Comparison of ENCODE assay signal across 14 cellular contexts in the genomic region with DNA sequence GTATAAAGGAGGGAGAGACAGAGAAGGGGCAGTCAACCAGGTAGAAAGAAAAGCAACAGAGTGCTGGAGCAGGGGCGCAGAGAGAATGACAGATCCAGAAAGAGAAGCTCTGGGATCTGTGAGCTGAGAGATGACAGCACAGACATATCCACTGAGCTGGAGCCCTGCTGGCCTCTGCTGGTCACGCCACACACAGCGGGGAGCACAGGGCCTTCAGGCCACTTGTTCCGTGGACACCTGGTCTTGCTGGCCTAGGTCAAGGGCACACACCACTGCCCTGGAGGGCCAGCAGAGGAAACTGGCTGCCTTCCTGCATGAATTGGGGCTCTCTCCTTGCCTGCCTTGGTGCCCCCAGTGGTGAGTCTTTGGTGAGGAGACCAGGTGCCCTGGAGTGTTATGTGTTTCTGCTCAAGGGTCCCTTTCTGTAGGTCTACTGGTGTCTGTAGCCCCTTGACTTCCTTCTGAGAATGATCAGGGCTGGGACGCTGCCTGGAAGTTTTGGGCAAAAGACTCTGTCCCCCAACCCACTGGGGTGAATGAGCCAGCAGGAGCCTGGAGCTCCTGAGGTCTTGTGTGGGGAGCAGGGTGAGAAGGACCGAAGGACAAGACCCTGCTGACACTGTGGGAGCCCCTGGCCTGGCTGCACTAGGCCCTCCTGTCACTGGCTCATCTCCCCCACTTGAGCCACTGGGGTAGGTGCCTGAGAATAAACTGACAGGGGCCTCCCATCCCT.
DNase-seq lines count a peak whose midpoint lies in the region; ATAC-seq, FAIRE-seq and TF ChIP-seq lines count a peak whose summit lies in the region.
"Had no signal": no experiment of that assay in that cellular context is flagged by ENCODE, and none has a peak within 500 bp of the region (broad histone marks: within the 10 kb centered on the region; RNA-seq: fewer than 3 reads in every experiment).

No MANE protein-coding gene starts in this region.

- H3K4me1 Mint-ChIP-seq in nephron progenitor cell: peaks cover 40% of the 10 kb centered on the region

- H3K27ac Mint-ChIP-seq in nephron progenitor cell: no peak overlapping the region
- H3K27ac Mint-ChIP-seq: CD8-positive, alpha-beta T cell; mesothelial cell of epicardium had no signal

- DNase-seq in AG20443 (ENCODE audit: low spot score) (peak; percentile 73), HTR-8/SVneo (ENCODE audit: insufficient read length, low spot score) (peak; percentile 41), fibroblast of mammary gland (ENCODE audit: low read depth) (peak; percentile 54), nephron progenitor cell (no peak), NCI-H69 (lab: John Stamatoyannopoulos, UW) (no peak), NK-92 (lab: John Stamatoyannopoulos, UW; ENCODE audit: unreplicated experiment) (no peak)
- DNase-seq in effector CD8-positive, alpha-beta T cell (lab: John Stamatoyannopoulos, UW): no peak
- DNase-seq: activated naive CD4-positive, alpha-beta T cell treated with Interleukin-2 at 50 U/mL for 16 hours; cortex of kidney; NCI-H446 had no signal

- peaks cover 4% of the 10 kb centered on the region for H3K36me3 Mint-ChIP-seq in nephron progenitor cell (ENCODE audit: low read depth)

- no peak overlapping the region for H3K4me3 Mint-ChIP-seq in nephron progenitor cell
- H3K4me3 Mint-ChIP-seq: CD8-positive, alpha-beta T cell; mesothelial cell of epicardium had no signal

- peaks cover 35% of the 10 kb centered on the region for H3K9me3 Mint-ChIP-seq in nephron progenitor cell

- no peak overlapping the region for H3K4me3 ChIP-seq in fibroblast of mammary gland (ENCODE audit: control insufficient read depth, low read depth, low read length)
- H3K4me3 ChIP-seq: GM12878 had no signal

- no peak for FAIRE-seq in HTR-8/SVneo (lab: Jason Lieb, UNC)
- FAIRE-seq: GM12878 had no signal

- ATAC-seq in HG02642 (IDR thresholded peaks at IDR 0.05; ENCODE audit: poor library complexity, unreplicated experiment): no peak
- ATAC-seq: CD8-positive, alpha-beta T cell; GM12878 had no signal

- H3K27me3 Mint-ChIP-seq in nephron progenitor cell (ENCODE audit: low read depth, poor library complexity): peaks cover 12% of the 10 kb centered on the region

- TF ChIP-seq CTCF in fibroblast of mammary gland (conservative IDR thresholded peaks at IDR 0.05; ENCODE audit: control insufficient read depth, insufficient read depth, low read depth, low read length) (peak; percentile 51), nephron progenitor cell (IDR thresholded peaks at IDR 0.05) (peak; percentile 28)

Comparison
In these comparisons a context has a peak if more than half of its experiments do, and no peak if none do; other contexts are left out.
1. DNase-seq: peak in AG20443 (single experiment), HTR-8/SVneo (single experiment) and fibroblast of mammary gland (single experiment); none in nephron progenitor cell (single experiment), NCI-H69 (single experiment), effector CD8-positive, alpha-beta T cell (single experiment) and NK-92 (single experiment).